1 cellular context compared by ENCODE assay signal in the genomic region with DNA sequence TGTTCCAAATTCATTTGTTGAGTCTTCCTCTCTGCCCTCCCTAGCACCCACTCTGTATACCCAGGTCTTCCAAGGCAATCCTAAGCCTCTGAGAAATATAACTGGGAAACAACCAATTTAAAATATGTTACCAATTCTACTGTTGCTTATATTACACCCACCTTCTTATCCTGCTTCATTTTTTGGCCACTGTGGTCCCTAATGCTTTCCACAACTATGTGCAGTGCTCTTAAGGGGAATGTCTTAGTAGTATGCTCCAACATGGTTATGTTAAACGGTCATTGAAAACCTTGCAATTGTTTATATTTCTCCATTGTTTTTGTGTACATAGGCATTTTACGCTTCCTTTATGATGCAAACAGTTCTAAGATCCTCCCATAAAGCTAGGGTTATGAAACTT.
TF ChIP-seq lines count a peak whose summit lies in the region.

No MANE protein-coding gene starts in this region.

TF ChIP-seq in WTC11, 78 proteins besides CTCF, POLR2A, EP300 and RAD21 (continued from another document):
- TF ChIP-seq, protein P1, sequence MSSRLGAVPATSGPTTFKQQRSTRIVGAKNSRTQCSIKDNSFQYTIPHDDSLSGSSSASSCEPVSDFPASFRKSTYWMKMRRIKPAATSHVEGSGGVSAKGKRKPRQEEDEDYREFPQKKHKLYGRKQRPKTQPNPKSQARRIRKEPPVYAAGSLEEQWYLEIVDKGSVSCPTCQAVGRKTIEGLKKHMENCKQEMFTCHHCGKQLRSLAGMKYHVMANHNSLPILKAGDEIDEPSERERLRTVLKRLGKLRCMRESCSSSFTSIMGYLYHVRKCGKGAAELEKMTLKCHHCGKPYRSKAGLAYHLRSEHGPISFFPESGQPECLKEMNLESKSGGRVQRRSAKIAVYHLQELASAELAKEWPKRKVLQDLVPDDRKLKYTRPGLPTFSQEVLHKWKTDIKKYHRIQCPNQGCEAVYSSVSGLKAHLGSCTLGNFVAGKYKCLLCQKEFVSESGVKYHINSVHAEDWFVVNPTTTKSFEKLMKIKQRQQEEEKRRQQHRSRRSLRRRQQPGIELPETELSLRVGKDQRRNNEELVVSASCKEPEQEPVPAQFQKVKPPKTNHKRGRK (CRISPR knock-in tag; IDR thresholded peaks at IDR 0.05; ENCODE audit: borderline replicate concordance) = no peak
- TF ChIP-seq FOXP1 (CRISPR knock-in tag; IDR thresholded peaks at IDR 0.05; ENCODE audit: borderline replicate concordance) = no peak
- TF ChIP-seq FOXK1 (CRISPR knock-in tag; IDR thresholded peaks at IDR 0.05) = no peak
- no peak for TF ChIP-seq CBFB (CRISPR knock-in tag; IDR thresholded peaks at IDR 0.05; ENCODE audit: low read depth)
- no peak for TF ChIP-seq NR2C2 (CRISPR knock-in tag; IDR thresholded peaks at IDR 0.05)
- TF ChIP-seq GTF2I (CRISPR knock-in tag; conservative IDR thresholded peaks at IDR 0.05) = no peak
- TF ChIP-seq RORB (CRISPR knock-in tag; IDR thresholded peaks at IDR 0.05) = no peak
- no peak for TF ChIP-seq EMX1 (CRISPR knock-in tag; IDR thresholded peaks at IDR 0.05)
